In genomic region chr3:41961061-41961749, GRCh38 we compare ENCODE assay signal across 8 cellular contexts. TPM values are rescaled to one million over a fixed set of nuclear protein-coding genes. Genes with fewer than 3 reads are reported as not detected.
DNase-seq lines count a peak whose midpoint lies in the region; ATAC-seq and TF ChIP-seq lines count a peak whose summit lies in the region.

No MANE protein-coding gene starts in this region.

- H3K4me3 ChIP-seq in NT2/D1 (ENCODE audit: insufficient read length, low read depth), result peak overlapping the region; percentile 95

- H3K36me3 Mint-ChIP-seq in activated T-helper 1 cell treated with anti-CD3 and anti-CD28 coated beads, Interleukin-12 subunit alpha, Interleukin-12 subunit beta, Interleukin-2, Interleukin-4 antibody, amounts not matched to agents 30 ng/mL and 10 ng/mL and 1 ng/mL, durations not matched to agents 14 hours and 24 hours and 36 hours (ENCODE audit: low read depth), result no peaks in the 10 kb centered on the region
- no peaks in the 10 kb centered on the region for H3K36me3 Mint-ChIP-seq in nephron (ENCODE audit: low read depth)
- H3K36me3 Mint-ChIP-seq in stimulated activated naive B cell treated with anti-CD40 and anti-IgM and Interleukin-4, amounts not matched to agents 10 μg/mL and 1 μg/mL and 100 μg/mL, for 72 hours, result peaks cover 0 to 2% of the 10 kb centered on the region in 2 donors

- no peak for TF ChIP-seq CTCF in nephron (IDR thresholded peaks at IDR 0.05; ENCODE audit: unreplicated experiment in 3 of 3)

- DNase-seq in AG08396 (ENCODE audit: low spot score) (peak; percentile 70), NT2/D1 (ENCODE audit: low read depth, low spot score) (peak; percentile 35), fibroblast of peridontal ligament (ENCODE audit: extremely low read depth) (peak; percentile 56)
- peak; percentile 40 for DNase-seq in activated T-helper 1 cell treated with anti-CD3 and anti-CD28 coated beads, Interleukin-12 subunit alpha, Interleukin-12 subunit beta, Interleukin-2, Interleukin-4 antibody, amounts not matched to agents 30 ng/mL and 10 ng/mL and 1 ng/mL, durations not matched to agents 14 hours and 24 hours and 36 hours (ENCODE audit: low spot score)
- peak; percentile 39 for DNase-seq in stimulated activated naive B cell treated with anti-CD40 and anti-IgM and Interleukin-4, amounts not matched to agents 10 μg/mL and 1 μg/mL and 100 μg/mL, for 72 hours

- peaks cover 23% of the 10 kb centered on the region for H3K4me1 Mint-ChIP-seq in activated T-helper 1 cell treated with anti-CD3 and anti-CD28 coated beads, Interleukin-12 subunit alpha, Interleukin-12 subunit beta, Interleukin-2, Interleukin-4 antibody, amounts not matched to agents 30 ng/mL and 10 ng/mL and 1 ng/mL, durations not matched to agents 14 hours and 24 hours and 36 hours (ENCODE audit: low read depth)
- peaks cover 6% of the 10 kb centered on the region for H3K4me1 Mint-ChIP-seq in nephron
- H3K4me1 Mint-ChIP-seq in stimulated activated naive B cell treated with anti-CD40 and anti-IgM and Interleukin-4, amounts not matched to agents 10 μg/mL and 1 μg/mL and 100 μg/mL, for 72 hours, result peaks cover 8 to 18% of the 10 kb centered on the region in 2 donors

- H3K4me1 ChIP-seq in NT2/D1 (ENCODE audit: insufficient read depth, insufficient read length), result no peaks in the 10 kb centered on the region

- ATAC-seq in GM19025 (IDR thresholded peaks at IDR 0.05; ENCODE audit: low read depth, unreplicated experiment), result peak; percentile 3
- peak; percentile 11 for ATAC-seq in HG03342 (IDR thresholded peaks at IDR 0.05; ENCODE audit: unreplicated experiment)
- peak; percentile 26 to 28 for ATAC-seq in stimulated activated naive B cell treated with anti-CD40 and anti-IgM and Interleukin-4, amounts not matched to agents 10 μg/mL and 1 μg/mL and 100 μg/mL, for 72 hours (replicated peaks)

- no peaks in the 10 kb centered on the region for H3K27me3 Mint-ChIP-seq in activated T-helper 1 cell treated with anti-CD3 and anti-CD28 coated beads, Interleukin-12 subunit alpha, Interleukin-12 subunit beta, Interleukin-2, Interleukin-4 antibody, amounts not matched to agents 30 ng/mL and 10 ng/mL and 1 ng/mL, durations not matched to agents 14 hours and 24 hours and 36 hours (ENCODE audit: insufficient read depth)
- H3K27me3 Mint-ChIP-seq in nephron (ENCODE audit: low read depth), result peaks cover 7% of the 10 kb centered on the region
- H3K27me3 Mint-ChIP-seq in stimulated activated naive B cell treated with anti-CD40 and anti-IgM and Interleukin-4, amounts not matched to agents 10 μg/mL and 1 μg/mL and 100 μg/mL, for 72 hours, result no peaks in the 10 kb centered on the region

- peaks cover 14% of the 10 kb centered on the region for H3K27me3 ChIP-seq in NT2/D1 (ENCODE audit: insufficient read depth, insufficient read length)

- intact Hi-C loops in activated T-helper 1 cell treated with anti-CD3 and anti-CD28 coated beads, Interleukin-12 subunit alpha, Interleukin-12 subunit beta, Interleukin-2, Interleukin-4 antibody, amounts not matched to agents 30 ng/mL and 10 ng/mL and 1 ng/mL, durations not matched to agents 14 hours and 24 hours and 36 hours (cut with micrococcal nuclease), result loop anchor here (5.0 to 10.0 kb wide), 4 partner anchors 121 to 1664 kb away; partner anchors contain the start of genes ANO10 and VIPR1

- H3K9ac ChIP-seq in NT2/D1 (ENCODE audit: insufficient read length, low read depth), result peak overlapping the region; percentile 91

- H3K9me3 Mint-ChIP-seq in activated T-helper 1 cell treated with anti-CD3 and anti-CD28 coated beads, Interleukin-12 subunit alpha, Interleukin-12 subunit beta, Interleukin-2, Interleukin-4 antibody, amounts not matched to agents 30 ng/mL and 10 ng/mL and 1 ng/mL, durations not matched to agents 14 hours and 24 hours and 36 hours, result no peaks in the 10 kb centered on the region
- no peaks in the 10 kb centered on the region for H3K9me3 Mint-ChIP-seq in nephron
- no peaks in the 10 kb centered on the region for H3K9me3 Mint-ChIP-seq in stimulated activated naive B cell treated with anti-CD40 and anti-IgM and Interleukin-4, amounts not matched to agents 10 μg/mL and 1 μg/mL and 100 μg/mL, for 72 hours

- H3K9me3 ChIP-seq in NT2/D1 (ENCODE audit: insufficient read depth, low read length), result no peaks in the 10 kb centered on the region

- H3K27ac Mint-ChIP-seq in activated T-helper 1 cell treated with anti-CD3 and anti-CD28 coated beads, Interleukin-12 subunit alpha, Interleukin-12 subunit beta, Interleukin-2, Interleukin-4 antibody, amounts not matched to agents 30 ng/mL and 10 ng/mL and 1 ng/mL, durations not matched to agents 14 hours and 24 hours and 36 hours, result peak overlapping the region; percentile 93
- H3K27ac Mint-ChIP-seq in nephron, result peak overlapping the region; percentile 68 to 95 (median 90)
- H3K27ac Mint-ChIP-seq in stimulated activated naive B cell treated with anti-CD40 and anti-IgM and Interleukin-4, amounts not matched to agents 10 μg/mL and 1 μg/mL and 100 μg/mL, for 72 hours, result peak overlapping the region; percentile 96

- peak overlapping the region; percentile 95 for H3K4me3 Mint-ChIP-seq in activated T-helper 1 cell treated with anti-CD3 and anti-CD28 coated beads, Interleukin-12 subunit alpha, Interleukin-12 subunit beta, Interleukin-2, Interleukin-4 antibody, amounts not matched to agents 30 ng/mL and 10 ng/mL and 1 ng/mL, durations not matched to agents 14 hours and 24 hours and 36 hours
- H3K4me3 Mint-ChIP-seq in nephron, result peak overlapping the region; percentile 97 to 100 (median 99)
- H3K4me3 Mint-ChIP-seq in stimulated activated naive B cell treated with anti-CD40 and anti-IgM and Interleukin-4, amounts not matched to agents 10 μg/mL and 1 μg/mL and 100 μg/mL, for 72 hours, result peak overlapping the region; percentile 93 to 99

- H3K36me3 ChIP-seq in NT2/D1 (ENCODE audit: insufficient read depth, insufficient read length, low read length), result no peaks in the 10 kb centered on the region

RNA-seq across cellular contexts. Expression of gene ULK4, which starts 0.7 kb away (rescaled TPM):
- 7.3 and 8.1 TPM in 2 replicates for total RNA-seq in activated T-helper 1 cell treated with anti-CD3 and anti-CD28 coated beads, Interleukin-12 subunit alpha, Interleukin-12 subunit beta, Interleukin-2, Interleukin-4 antibody, amounts not matched to agents 30 ng/mL and 10 ng/mL and 1 ng/mL, durations not matched to agents 14 hours and 24 hours and 36 hours

Comparison
In these comparisons a context has a peak if more than half of its experiments do, and no peak if none do; other contexts are left out.
1. Peak in every context shown above with its lines: DNase-seq, ATAC-seq and H3K4me3 ChIP-seq.